In the genomic region with DNA sequence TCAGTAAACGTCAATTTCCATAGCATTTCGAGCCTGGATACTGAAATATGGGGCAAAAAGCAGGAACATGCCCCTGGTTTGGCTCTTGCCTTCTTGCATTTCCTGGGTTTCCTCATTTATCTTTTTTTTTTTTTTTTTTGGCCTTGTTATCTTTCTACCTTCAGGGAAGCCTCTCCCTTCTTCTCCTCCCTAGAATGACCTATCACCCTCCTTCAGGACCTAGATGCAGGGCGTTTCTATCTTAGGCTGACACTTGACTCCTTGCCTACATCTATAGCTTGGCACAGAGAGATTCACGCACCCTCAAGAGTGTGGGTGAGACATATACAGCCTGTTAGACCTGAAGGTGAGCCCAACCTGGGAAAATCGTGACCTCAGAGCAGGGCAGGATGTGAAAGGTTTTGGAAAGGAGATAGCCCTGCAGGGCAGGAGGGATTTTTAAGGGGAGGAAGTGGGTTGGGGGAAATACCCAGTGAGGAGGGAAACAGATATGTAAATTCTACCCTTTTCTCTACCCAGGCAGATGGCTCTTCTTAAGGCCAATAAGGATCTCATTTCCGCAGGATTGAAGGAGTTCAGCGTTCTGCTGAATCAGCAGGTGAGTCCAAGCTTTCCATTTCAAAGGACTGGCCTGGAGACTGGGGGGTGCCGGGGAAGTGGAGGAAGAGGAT, we compare ENCODE assay signal across 13 cellular contexts. TPM values are rescaled to one million over a fixed set of nuclear protein-coding genes. Genes with fewer than 3 reads are reported as not detected.
A peak's percentile ranks its signal among the peaks of the same experiment; 100 is the strongest.
DNase-seq lines count a peak whose midpoint lies in the region; ATAC-seq and TF ChIP-seq lines count a peak whose summit lies in the region.
"Had no signal": no experiment of that assay in that cellular context is flagged by ENCODE, and none has a peak within 500 bp of the region (broad histone marks: within the 10 kb centered on the region; RNA-seq: fewer than 3 reads in every experiment).

A gene with protein sequence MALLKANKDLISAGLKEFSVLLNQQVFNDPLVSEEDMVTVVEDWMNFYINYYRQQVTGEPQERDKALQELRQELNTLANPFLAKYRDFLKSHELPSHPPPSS (plus strand): TSS at position 284 of the 671 bp plus-strand sequence. CDS start 240 bp downstream, at position 524.

- no peak for DNase-seq in activated T-cell treated with anti-CD3 and anti-CD28 coated beads, Interleukin-2, amount 50 U/mL, for 72 hours
- no peak for DNase-seq in activated T-cell treated with anti-CD3 and anti-CD28 coated beads, Interleukin-2, amount 50 U/mL, for 1 hour
- no peak for DNase-seq in WTC11 (ENCODE audit: low spot score)
- DNase-seq in stomach: no peak
- DNase-seq in activated effector memory CD4-positive, alpha-beta T cell treated with anti-CD3 and anti-CD28 coated beads, Interleukin-2, amount 50 U/mL, for 16 hours: no peak
- no peak for DNase-seq in esophagus squamous epithelium (lab: John Stamatoyannopoulos, UW)
- DNase-seq: foreskin melanocyte, testis had no signal

- H3K4me1 Mint-ChIP-seq in activated T-cell treated with anti-CD3 and anti-CD28 coated beads, Interleukin-2, amount 50 U/mL, for 72 hours (ENCODE audit: low read depth): peaks cover 11% of the 10 kb centered on the region
- peaks cover 30% of the 10 kb centered on the region for H3K4me1 Mint-ChIP-seq in WTC11

- no peaks in the 10 kb centered on the region for H3K9me3 Mint-ChIP-seq in activated T-cell treated with anti-CD3 and anti-CD28 coated beads, Interleukin-2, amount 50 U/mL, for 72 hours
- H3K9me3 Mint-ChIP-seq in WTC11: no peaks in the 10 kb centered on the region

- H3K36me3 ChIP-seq in iPS-20b (ENCODE audit: insufficient read depth, low read depth, low read length): no peaks in the 10 kb centered on the region
- no peaks in the 10 kb centered on the region for H3K36me3 ChIP-seq in stomach
- H3K36me3 ChIP-seq in esophagus squamous epithelium: no peaks in the 10 kb centered on the region

- H3K27me3 ChIP-seq in iPS-20b (ENCODE audit: insufficient read depth, low read length) (peaks cover 59% of the 10 kb centered on the region), stomach (peaks cover 0 to 37% (median 21%) of the 10 kb centered on the region in 3 donors), esophagus squamous epithelium (peaks cover 0 to 57% (median 0%) of the 10 kb centered on the region in 4 donors)
- H3K27me3 ChIP-seq: testis had no signal

- POLR2A ChIA-PET in WTC11 (lab: Charles Lee): interaction anchor here (1.0 kb wide), 1 partner anchor 185 kb away, joined by 3 read pairs; a partner anchor contains a TSS

- ATAC-seq in activated T-cell treated with anti-CD3 and anti-CD28 coated beads, Interleukin-2, amount 50 U/mL, for 72 hours (replicated peaks in 1 of 2): no peak
- ATAC-seq in WTC11 (no peak), HG03521 (IDR thresholded peaks at IDR 0.05; ENCODE audit: unreplicated experiment) (no peak)

- TF ChIP-seq CTCF in WTC11 (IDR thresholded peaks at IDR 0.05): no peak
- TF ChIP-seq CTCF in stomach (IDR thresholded peaks at IDR 0.05): no peak
- TF ChIP-seq CTCF in esophagus squamous epithelium (IDR thresholded peaks at IDR 0.05): no peak

- no peaks in the 10 kb centered on the region for H3K9me3 ChIP-seq in iPS-20b (ENCODE audit: insufficient read depth, low read depth, low read length)
- H3K9me3 ChIP-seq in stomach: no peaks in the 10 kb centered on the region
- no peaks in the 10 kb centered on the region for H3K9me3 ChIP-seq in esophagus squamous epithelium
- H3K9me3 ChIP-seq: testis had no signal

- intact Hi-C loops in stomach (cut with DNase I; ENCODE audit: low total_unique reads): no loop called here
- intact Hi-C loops in esophagus squamous epithelium (cut with DNase I): no loop called here

- no peak for TF ChIP-seq EP300 in stomach (IDR thresholded peaks at IDR 0.05)

- H3K4me3 Mint-ChIP-seq in activated T-cell treated with anti-CD3 and anti-CD28 coated beads, Interleukin-2, amount 50 U/mL, for 72 hours: peak within 1 kb of the TSS; percentile 31 to 55
- H3K4me3 Mint-ChIP-seq in WTC11: peak within 1 kb of the TSS; percentile 81

- peak within 1 kb of the TSS; percentile 63; the same call in 1 of the 2 replicates for H3K9ac ChIP-seq in iPS-20b (ENCODE audit: low read depth, low read length)

- H3K27me3 Mint-ChIP-seq in activated T-cell treated with anti-CD3 and anti-CD28 coated beads, Interleukin-2, amount 50 U/mL, for 72 hours (ENCODE audit: low read depth): no peaks in the 10 kb centered on the region
- peaks cover 13% of the 10 kb centered on the region for H3K27me3 Mint-ChIP-seq in WTC11 (ENCODE audit: low read depth)

- TF ChIP-seq POLR2A in stomach (IDR thresholded peaks at IDR 0.05): no peak
- no peak for TF ChIP-seq POLR2A in esophagus squamous epithelium (IDR thresholded peaks at IDR 0.05)

- CTCF ChIA-PET in WTC11 (lab: Charles Lee): interaction anchor here (0.8 to 2.7 kb wide), 7 partner anchors 20 to 185 kb away, joined by 3 to 11 read pairs (median 6); a partner anchor contains a TSS

- H3K27ac Mint-ChIP-seq in activated T-cell treated with anti-CD3 and anti-CD28 coated beads, Interleukin-2, amount 50 U/mL, for 72 hours: no peak within 1 kb of the TSS
- H3K27ac Mint-ChIP-seq in WTC11: no peak within 1 kb of the TSS

- peak within 1 kb of the TSS; percentile 79 for H3K4me3 ChIP-seq in iPS-20b (ENCODE audit: low read length)
- peak within 1 kb of the TSS in 3 of 4 donors; percentile 42 to 54 (median 49) for H3K4me3 ChIP-seq in stomach
- peak within 1 kb of the TSS in 2 of 4 donors; percentile 47 to 64 for H3K4me3 ChIP-seq in esophagus squamous epithelium

- H3K4me1 ChIP-seq in iPS-20b (ENCODE audit: insufficient read depth, low read length) (peaks cover 8% of the 10 kb centered on the region; the same call in 1 of the 2 replicates), stomach (peaks cover 6 to 24% (median 14%) of the 10 kb centered on the region in 4 donors), esophagus squamous epithelium (peaks cover 0 to 19% (median 3%) of the 10 kb centered on the region in 3 donors)

- no peaks in the 10 kb centered on the region for H3K36me3 Mint-ChIP-seq in activated T-cell treated with anti-CD3 and anti-CD28 coated beads, Interleukin-2, amount 50 U/mL, for 72 hours (ENCODE audit: insufficient read depth in 2 of 2)
- H3K36me3 Mint-ChIP-seq in WTC11: no peaks in the 10 kb centered on the region

- no peak within 1 kb of the TSS for H3K27ac ChIP-seq in iPS-20b (ENCODE audit: low read length)
- no peak within 1 kb of the TSS for H3K27ac ChIP-seq in stomach
- H3K27ac ChIP-seq in esophagus squamous epithelium: no peak within 1 kb of the TSS
- H3K27ac ChIP-seq: testis, VCaP had no signal

- WGBS in stomach, 5 donors: 60 to 72% (median 69%) methylated on average over 8 of the region's 8 CpGs
- WGBS in esophagus squamous epithelium, 2 donors: 54 to 61% methylated on average over 7 to 8 of the region's 8 CpGs

TF ChIP-seq in WTC11, 78 proteins besides CTCF, POLR2A, EP300 and RAD21:
- TF ChIP-seq FOXP1 (CRISPR knock-in tag; IDR thresholded peaks at IDR 0.05; ENCODE audit: borderline replicate concordance): no peak
- no peak for TF ChIP-seq ZBTB21 (CRISPR knock-in tag; IDR thresholded peaks at IDR 0.05; ENCODE audit: borderline replicate concordance)
- no peak for TF ChIP-seq NFYB (CRISPR knock-in tag; conservative IDR thresholded peaks at IDR 0.05; ENCODE audit: low read depth)
- TF ChIP-seq JAZF1 (CRISPR knock-in tag; IDR thresholded peaks at IDR 0.05): no peak
- TF ChIP-seq, protein P1, sequence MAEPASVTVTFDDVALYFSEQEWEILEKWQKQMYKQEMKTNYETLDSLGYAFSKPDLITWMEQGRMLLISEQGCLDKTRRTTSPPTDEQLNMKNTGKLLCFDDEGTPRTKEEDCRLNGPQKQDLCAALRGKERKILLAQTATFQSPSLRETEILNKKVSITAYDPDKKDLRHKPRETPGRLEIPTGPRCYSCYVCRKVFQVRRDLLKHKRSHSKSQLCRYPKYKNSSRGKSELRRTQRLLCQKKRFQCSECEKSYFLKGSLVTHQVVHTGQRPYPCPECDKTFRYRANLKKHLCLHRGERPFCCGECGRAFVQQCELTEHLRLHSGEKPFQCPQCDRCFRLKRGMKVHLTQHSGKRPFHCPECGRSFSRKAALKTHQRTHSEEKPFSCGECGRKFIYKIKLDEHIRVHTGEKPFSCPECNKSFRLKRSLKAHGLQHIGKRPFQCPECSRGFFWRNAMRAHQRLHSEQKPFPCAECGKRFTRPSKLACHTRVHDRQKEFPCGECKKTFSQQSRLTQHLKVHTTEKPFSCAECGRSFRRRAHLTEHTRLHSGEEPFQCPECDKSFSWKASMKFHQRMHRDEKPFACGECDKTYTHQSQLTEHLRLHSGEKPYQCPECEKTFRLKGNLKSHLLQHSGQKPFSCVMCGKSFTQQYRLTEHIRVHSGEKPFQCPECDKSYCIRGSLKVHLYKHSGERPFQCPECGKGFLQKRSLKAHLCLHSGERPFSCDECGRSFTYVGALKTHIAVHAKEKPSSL (CRISPR knock-in tag; conservative IDR thresholded peaks at IDR 0.05): no peak
- TF ChIP-seq, protein P2, sequence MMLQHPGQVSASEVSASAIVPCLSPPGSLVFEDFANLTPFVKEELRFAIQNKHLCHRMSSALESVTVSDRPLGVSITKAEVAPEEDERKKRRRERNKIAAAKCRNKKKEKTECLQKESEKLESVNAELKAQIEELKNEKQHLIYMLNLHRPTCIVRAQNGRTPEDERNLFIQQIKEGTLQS (CRISPR knock-in tag; conservative IDR thresholded peaks at IDR 0.05): no peak
- TF ChIP-seq, protein P3, sequence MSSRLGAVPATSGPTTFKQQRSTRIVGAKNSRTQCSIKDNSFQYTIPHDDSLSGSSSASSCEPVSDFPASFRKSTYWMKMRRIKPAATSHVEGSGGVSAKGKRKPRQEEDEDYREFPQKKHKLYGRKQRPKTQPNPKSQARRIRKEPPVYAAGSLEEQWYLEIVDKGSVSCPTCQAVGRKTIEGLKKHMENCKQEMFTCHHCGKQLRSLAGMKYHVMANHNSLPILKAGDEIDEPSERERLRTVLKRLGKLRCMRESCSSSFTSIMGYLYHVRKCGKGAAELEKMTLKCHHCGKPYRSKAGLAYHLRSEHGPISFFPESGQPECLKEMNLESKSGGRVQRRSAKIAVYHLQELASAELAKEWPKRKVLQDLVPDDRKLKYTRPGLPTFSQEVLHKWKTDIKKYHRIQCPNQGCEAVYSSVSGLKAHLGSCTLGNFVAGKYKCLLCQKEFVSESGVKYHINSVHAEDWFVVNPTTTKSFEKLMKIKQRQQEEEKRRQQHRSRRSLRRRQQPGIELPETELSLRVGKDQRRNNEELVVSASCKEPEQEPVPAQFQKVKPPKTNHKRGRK (CRISPR knock-in tag; IDR thresholded peaks at IDR 0.05; ENCODE audit: borderline replicate concordance): no peak

RNA-seq across cellular contexts. Expression of the gene that starts here (rescaled TPM):
- not detected for total RNA-seq in activated T-cell treated with anti-CD3 and anti-CD28 coated beads, Interleukin-2, amount 50 U/mL, for 72 hours
- total RNA-seq in WTC11 (2021): 0.60 to 0.81 TPM in 2 of 3 replicates, not detected in the other
- 1 to 10 TPM in 1 of 5 donors, not detected in 4; 4.8 TPM for total RNA-seq in stomach
- not detected for polyA plus RNA-seq in stomach
- not detected for total RNA-seq in esophagus squamous epithelium
- total RNA-seq: Daoy, renal cortical epithelial cell had no signal
